In genomic region chr16:29290631-29291247, GRCh38 we compare ENCODE assay signal across 8 cellular contexts.
A peak's percentile ranks its signal among the peaks of the same experiment; 100 is the strongest.
DNase-seq lines count a peak whose midpoint lies in the region; ATAC-seq and TF ChIP-seq lines count a peak whose summit lies in the region.

No MANE protein-coding gene starts in this region.

- H3K27ac ChIP-seq in effector memory CD4-positive, alpha-beta T cell (ENCODE audit: insufficient read depth, low read length, poor library complexity, severe bottlenecking) = no peak overlapping the region

- H3K36me3 ChIP-seq in MG63 = no peaks in the 10 kb centered on the region
- H3K36me3 ChIP-seq in effector memory CD4-positive, alpha-beta T cell (ENCODE audit: control insufficient read depth, insufficient read depth, low read length) = no peaks in the 10 kb centered on the region

- BruUV-seq in Calu3 (replicated peaks; lab: Mats Ljungman, UMichigan) = no TSS peak

- H3K27me3 Mint-ChIP-seq in Calu3 (ENCODE audit: unreplicated experiment) = no peaks in the 10 kb centered on the region

- peak; percentile 78 for ATAC-seq in GM21786 (IDR thresholded peaks at IDR 0.05; ENCODE audit: unreplicated experiment)

- DNase-seq in Calu3 = peak; percentile 99
- peak; percentile 99 for DNase-seq in MG63
- peak; percentile 69 to 78 for DNase-seq in activated CD4-positive, alpha-beta T cell treated with anti-CD3 and anti-CD28 coated beads, Interleukin-2, amount 50 U/mL, for 48 hours
- peak; percentile 42 to 60 (median 58) for DNase-seq in effector memory CD4-positive, alpha-beta T cell
- peak; percentile 72 for DNase-seq in medulla oblongata (ENCODE audit: extremely low spot score)
- DNase-seq in stimulated activated CD8-positive, alpha-beta memory T cell treated with anti-CD3 and anti-CD28 coated beads, Interleukin-12 subunit alpha, Interleukin-12 subunit beta, amount 100 ng/mL, for 1 hour (ENCODE audit: low read depth) = peak; percentile 33
- no peak for DNase-seq in HuH-7 (ENCODE audit: low spot score)

- no peak for TF ChIP-seq CTCF in Calu3 (IDR thresholded peaks at IDR 0.05; ENCODE audit: unreplicated experiment)

- intact Hi-C loops in Calu3 (cut with micrococcal nuclease; ENCODE audit: unreplicated experiment) = no loop called here

- CTCF ChIA-PET in Calu3 (lab: Charles Lee) = no interaction called here

- peaks cover 3% of the 10 kb centered on the region for H3K4me1 ChIP-seq in effector memory CD4-positive, alpha-beta T cell (ENCODE audit: control insufficient read depth, insufficient read depth, low read length, poor library complexity, severe bottlenecking)

- no peaks in the 10 kb centered on the region for H3K27me3 ChIP-seq in MG63
- H3K27me3 ChIP-seq in effector memory CD4-positive, alpha-beta T cell (replicated peaks; ENCODE audit: control insufficient read depth, insufficient read depth, low read length, poor library complexity, severe bottlenecking) = no peaks in the 10 kb centered on the region

- peaks cover 37% of the 10 kb centered on the region for H3K36me3 Mint-ChIP-seq in Calu3 (ENCODE audit: insufficient read depth, unreplicated experiment)

- H3K4me1 Mint-ChIP-seq in Calu3 (ENCODE audit: low read depth, unreplicated experiment) = peaks cover 42% of the 10 kb centered on the region

- H3K9me3 Mint-ChIP-seq in Calu3 (ENCODE audit: low read depth, unreplicated experiment) = peaks cover 4% of the 10 kb centered on the region

- H3K27ac Mint-ChIP-seq in Calu3 (ENCODE audit: unreplicated experiment) = peak overlapping the region; percentile 90

- H3K4me3 ChIP-seq in MG63 = no peak overlapping the region
- peak overlapping the region; percentile 29 for H3K4me3 ChIP-seq in effector memory CD4-positive, alpha-beta T cell (ENCODE audit: insufficient read depth, low read depth, low read length, poor library complexity, severe bottlenecking)

- peak overlapping the region; percentile 70 for H3K4me3 Mint-ChIP-seq in Calu3 (ENCODE audit: low read depth, unreplicated experiment)

- H3K9me3 ChIP-seq in MG63 = no peaks in the 10 kb centered on the region
- no peaks in the 10 kb centered on the region for H3K9me3 ChIP-seq in effector memory CD4-positive, alpha-beta T cell (ENCODE audit: control insufficient read depth, low read length)
